1 cellular context compared by ENCODE assay signal in genomic region chr7:114930829-114931655, GRCh38.
TF ChIP-seq lines count a peak whose summit lies in the region.

No MANE protein-coding gene starts in this region.

TF ChIP-seq in SK-N-SH, 30 proteins besides CTCF, POLR2A, EP300 and RAD21 (continued from another document):
- TF ChIP-seq REST (IDR thresholded peaks at IDR 0.05; ENCODE audit: low read depth, low read length), result no peak
- TF ChIP-seq TEAD4 (IDR thresholded peaks at IDR 0.05; ENCODE audit: borderline replicate concordance, insufficient read depth), result no peak
- TF ChIP-seq YY1 (IDR thresholded peaks at IDR 0.05; ENCODE audit: low read depth), result no peak
TF ChIP-seq in SK-N-SH: peak in this region for 0.
